ENCODE assay signal across 1 cellular context in the genomic region with DNA sequence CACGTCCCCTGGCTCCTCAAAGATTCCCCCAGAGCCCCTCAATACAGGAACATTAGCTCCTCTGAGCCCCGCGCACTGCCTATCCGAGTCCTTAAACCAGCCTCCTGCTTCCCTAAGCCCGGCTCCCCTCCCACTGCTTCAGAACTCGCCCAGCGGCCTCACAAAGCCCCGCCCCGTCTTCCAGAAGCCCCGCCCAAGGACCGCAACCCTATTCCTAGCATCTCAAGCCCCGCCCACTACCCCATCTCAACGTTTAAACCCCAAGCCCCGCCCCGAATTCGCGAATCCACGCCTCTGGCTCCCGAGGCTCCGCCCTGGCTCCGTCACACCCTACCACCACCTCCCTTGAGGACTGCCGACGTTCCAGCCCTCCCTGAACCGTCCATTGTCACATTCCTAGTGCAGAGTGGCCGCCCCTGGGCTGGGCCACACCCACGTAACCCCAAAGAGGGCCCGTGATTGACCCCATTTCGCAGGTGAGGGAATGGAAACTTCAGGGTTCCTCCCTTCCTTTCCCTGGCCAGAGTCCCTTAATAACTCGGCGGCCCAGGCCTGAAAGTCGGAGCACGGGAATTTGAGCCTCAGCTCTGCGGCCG.
TF ChIP-seq lines count a peak whose summit lies in the region.

No MANE protein-coding gene starts in this region.

TF ChIP-seq in HepG2, 621 proteins besides CTCF, POLR2A, EP300 and RAD21 (continued from another document and continues in another):
- TF ChIP-seq ZNF333 (CRISPR knock-in tag; IDR thresholded peaks at IDR 0.05; ENCODE audit: borderline replicate concordance) = no peak
- TF ChIP-seq ZNF552 (CRISPR knock-in tag; IDR thresholded peaks at IDR 0.05; ENCODE audit: borderline replicate concordance) = no peak
- TF ChIP-seq ZNF629 (CRISPR knock-in tag; conservative IDR thresholded peaks at IDR 0.05) = peak; percentile 70; the same call in 1 of the 2 replicates
- TF ChIP-seq ZKSCAN5 (CRISPR knock-in tag; IDR thresholded peaks at IDR 0.05) = no peak
- no peak for TF ChIP-seq ZNF343 (CRISPR knock-in tag; IDR thresholded peaks at IDR 0.05)
- no peak for TF ChIP-seq ZIK1 (CRISPR knock-in tag; IDR thresholded peaks at IDR 0.05; ENCODE audit: borderline replicate concordance, low read depth)
- TF ChIP-seq ZNF337 (CRISPR knock-in tag; IDR thresholded peaks at IDR 0.05; ENCODE audit: borderline replicate concordance, low read depth) = no peak
- no peak for TF ChIP-seq ATF7 (IDR thresholded peaks at IDR 0.05)
- TF ChIP-seq ATF7 (CRISPR knock-in tag; IDR thresholded peaks at IDR 0.05) = peak; percentile 82; the same call in 1 of the 2 replicates
- TF ChIP-seq, protein P1, sequence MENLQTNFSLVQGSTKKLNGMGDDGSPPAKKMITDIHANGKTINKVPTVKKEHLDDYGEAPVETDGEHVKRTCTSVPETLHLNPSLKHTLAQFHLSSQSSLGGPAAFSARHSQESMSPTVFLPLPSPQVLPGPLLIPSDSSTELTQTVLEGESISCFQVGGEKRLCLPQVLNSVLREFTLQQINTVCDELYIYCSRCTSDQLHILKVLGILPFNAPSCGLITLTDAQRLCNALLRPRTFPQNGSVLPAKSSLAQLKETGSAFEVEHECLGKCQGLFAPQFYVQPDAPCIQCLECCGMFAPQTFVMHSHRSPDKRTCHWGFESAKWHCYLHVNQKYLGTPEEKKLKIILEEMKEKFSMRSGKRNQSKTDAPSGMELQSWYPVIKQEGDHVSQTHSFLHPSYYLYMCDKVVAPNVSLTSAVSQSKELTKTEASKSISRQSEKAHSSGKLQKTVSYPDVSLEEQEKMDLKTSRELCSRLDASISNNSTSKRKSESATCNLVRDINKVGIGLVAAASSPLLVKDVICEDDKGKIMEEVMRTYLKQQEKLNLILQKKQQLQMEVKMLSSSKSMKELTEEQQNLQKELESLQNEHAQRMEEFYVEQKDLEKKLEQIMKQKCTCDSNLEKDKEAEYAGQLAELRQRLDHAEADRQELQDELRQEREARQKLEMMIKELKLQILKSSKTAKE (CRISPR knock-in tag; IDR thresholded peaks at IDR 0.05; ENCODE audit: borderline replicate concordance) = no peak
- peak; percentile 75 for TF ChIP-seq PHF8 (CRISPR knock-in tag; IDR thresholded peaks at IDR 0.05)
- TF ChIP-seq, protein P2, sequence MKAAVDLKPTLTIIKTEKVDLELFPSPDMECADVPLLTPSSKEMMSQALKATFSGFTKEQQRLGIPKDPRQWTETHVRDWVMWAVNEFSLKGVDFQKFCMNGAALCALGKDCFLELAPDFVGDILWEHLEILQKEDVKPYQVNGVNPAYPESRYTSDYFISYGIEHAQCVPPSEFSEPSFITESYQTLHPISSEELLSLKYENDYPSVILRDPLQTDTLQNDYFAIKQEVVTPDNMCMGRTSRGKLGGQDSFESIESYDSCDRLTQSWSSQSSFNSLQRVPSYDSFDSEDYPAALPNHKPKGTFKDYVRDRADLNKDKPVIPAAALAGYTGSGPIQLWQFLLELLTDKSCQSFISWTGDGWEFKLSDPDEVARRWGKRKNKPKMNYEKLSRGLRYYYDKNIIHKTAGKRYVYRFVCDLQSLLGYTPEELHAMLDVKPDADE (CRISPR knock-in tag; IDR thresholded peaks at IDR 0.05) = no peak
- TF ChIP-seq ZNF260 (CRISPR knock-in tag; IDR thresholded peaks at IDR 0.05; ENCODE audit: borderline replicate concordance, low read depth) = no peak
- TF ChIP-seq PITX1 (CRISPR knock-in tag; IDR thresholded peaks at IDR 0.05) = peak; percentile 50; the same call in 1 of the 2 replicates
- no peak for TF ChIP-seq HMG20A (CRISPR knock-in tag; IDR thresholded peaks at IDR 0.05; ENCODE audit: borderline replicate concordance)
- TF ChIP-seq ZSCAN29 (CRISPR knock-in tag; conservative IDR thresholded peaks at IDR 0.05) = peak; percentile 83
- TF ChIP-seq TBP (CRISPR knock-in tag; IDR thresholded peaks at IDR 0.05) = no peak
- TF ChIP-seq CEBPB (IDR thresholded peaks at IDR 0.05; ENCODE audit: borderline replicate concordance, low read depth, low read length) = no peak
- TF ChIP-seq CC2D1A (CRISPR knock-in tag; IDR thresholded peaks at IDR 0.05) = no peak
- TF ChIP-seq RBAK (CRISPR knock-in tag; IDR thresholded peaks at IDR 0.05) = no peak
- TF ChIP-seq, protein P3, sequence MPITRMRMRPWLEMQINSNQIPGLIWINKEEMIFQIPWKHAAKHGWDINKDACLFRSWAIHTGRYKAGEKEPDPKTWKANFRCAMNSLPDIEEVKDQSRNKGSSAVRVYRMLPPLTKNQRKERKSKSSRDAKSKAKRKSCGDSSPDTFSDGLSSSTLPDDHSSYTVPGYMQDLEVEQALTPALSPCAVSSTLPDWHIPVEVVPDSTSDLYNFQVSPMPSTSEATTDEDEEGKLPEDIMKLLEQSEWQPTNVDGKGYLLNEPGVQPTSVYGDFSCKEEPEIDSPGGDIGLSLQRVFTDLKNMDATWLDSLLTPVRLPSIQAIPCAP (CRISPR knock-in tag; IDR thresholded peaks at IDR 0.05; ENCODE audit: low read depth) = no peak
- TF ChIP-seq TAF15 (IDR thresholded peaks at IDR 0.05; ENCODE audit: low read depth, low read length, poor library complexity, severe bottlenecking) = no peak
- TF ChIP-seq, protein P4, sequence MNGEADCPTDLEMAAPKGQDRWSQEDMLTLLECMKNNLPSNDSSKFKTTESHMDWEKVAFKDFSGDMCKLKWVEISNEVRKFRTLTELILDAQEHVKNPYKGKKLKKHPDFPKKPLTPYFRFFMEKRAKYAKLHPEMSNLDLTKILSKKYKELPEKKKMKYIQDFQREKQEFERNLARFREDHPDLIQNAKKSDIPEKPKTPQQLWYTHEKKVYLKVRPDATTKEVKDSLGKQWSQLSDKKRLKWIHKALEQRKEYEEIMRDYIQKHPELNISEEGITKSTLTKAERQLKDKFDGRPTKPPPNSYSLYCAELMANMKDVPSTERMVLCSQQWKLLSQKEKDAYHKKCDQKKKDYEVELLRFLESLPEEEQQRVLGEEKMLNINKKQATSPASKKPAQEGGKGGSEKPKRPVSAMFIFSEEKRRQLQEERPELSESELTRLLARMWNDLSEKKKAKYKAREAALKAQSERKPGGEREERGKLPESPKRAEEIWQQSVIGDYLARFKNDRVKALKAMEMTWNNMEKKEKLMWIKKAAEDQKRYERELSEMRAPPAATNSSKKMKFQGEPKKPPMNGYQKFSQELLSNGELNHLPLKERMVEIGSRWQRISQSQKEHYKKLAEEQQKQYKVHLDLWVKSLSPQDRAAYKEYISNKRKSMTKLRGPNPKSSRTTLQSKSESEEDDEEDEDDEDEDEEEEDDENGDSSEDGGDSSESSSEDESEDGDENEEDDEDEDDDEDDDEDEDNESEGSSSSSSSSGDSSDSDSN (CRISPR knock-in tag; IDR thresholded peaks at IDR 0.05) = no peak
- TF ChIP-seq DMAP1 (CRISPR knock-in tag; IDR thresholded peaks at IDR 0.05) = 0 out of 2 replicates have a peak, but pooled peaks have one; percentile 41
- peak; percentile 23; the same call in 1 of the 2 replicates for TF ChIP-seq SAP130 (CRISPR knock-in tag; IDR thresholded peaks at IDR 0.05; ENCODE audit: low read depth)
- no peak for TF ChIP-seq RFX5 (IDR thresholded peaks at IDR 0.05; ENCODE audit: low read depth, low read length)
- TF ChIP-seq ZNF160 (CRISPR knock-in tag; IDR thresholded peaks at IDR 0.05) = no peak
- TF ChIP-seq NFIB (CRISPR knock-in tag; IDR thresholded peaks at IDR 0.05; ENCODE audit: borderline replicate concordance) = no peak
- TF ChIP-seq, protein P5, sequence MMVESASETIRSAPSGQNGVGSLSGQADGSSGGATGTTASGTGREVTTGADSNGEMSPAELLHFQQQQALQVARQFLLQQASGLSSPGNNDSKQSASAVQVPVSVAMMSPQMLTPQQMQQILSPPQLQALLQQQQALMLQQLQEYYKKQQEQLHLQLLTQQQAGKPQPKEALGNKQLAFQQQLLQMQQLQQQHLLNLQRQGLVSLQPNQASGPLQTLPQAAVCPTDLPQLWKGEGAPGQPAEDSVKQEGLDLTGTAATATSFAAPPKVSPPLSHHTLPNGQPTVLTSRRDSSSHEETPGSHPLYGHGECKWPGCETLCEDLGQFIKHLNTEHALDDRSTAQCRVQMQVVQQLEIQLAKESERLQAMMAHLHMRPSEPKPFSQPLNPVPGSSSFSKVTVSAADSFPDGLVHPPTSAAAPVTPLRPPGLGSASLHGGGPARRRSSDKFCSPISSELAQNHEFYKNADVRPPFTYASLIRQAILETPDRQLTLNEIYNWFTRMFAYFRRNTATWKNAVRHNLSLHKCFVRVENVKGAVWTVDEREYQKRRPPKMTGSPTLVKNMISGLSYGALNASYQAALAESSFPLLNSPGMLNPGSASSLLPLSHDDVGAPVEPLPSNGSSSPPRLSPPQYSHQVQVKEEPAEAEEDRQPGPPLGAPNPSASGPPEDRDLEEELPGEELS (CRISPR knock-in tag; IDR thresholded peaks at IDR 0.05) = no peak
- TF ChIP-seq HDAC6 (IDR thresholded peaks at IDR 0.05; ENCODE audit: low read depth, low read length) = no peak
- TF ChIP-seq, protein P6, sequence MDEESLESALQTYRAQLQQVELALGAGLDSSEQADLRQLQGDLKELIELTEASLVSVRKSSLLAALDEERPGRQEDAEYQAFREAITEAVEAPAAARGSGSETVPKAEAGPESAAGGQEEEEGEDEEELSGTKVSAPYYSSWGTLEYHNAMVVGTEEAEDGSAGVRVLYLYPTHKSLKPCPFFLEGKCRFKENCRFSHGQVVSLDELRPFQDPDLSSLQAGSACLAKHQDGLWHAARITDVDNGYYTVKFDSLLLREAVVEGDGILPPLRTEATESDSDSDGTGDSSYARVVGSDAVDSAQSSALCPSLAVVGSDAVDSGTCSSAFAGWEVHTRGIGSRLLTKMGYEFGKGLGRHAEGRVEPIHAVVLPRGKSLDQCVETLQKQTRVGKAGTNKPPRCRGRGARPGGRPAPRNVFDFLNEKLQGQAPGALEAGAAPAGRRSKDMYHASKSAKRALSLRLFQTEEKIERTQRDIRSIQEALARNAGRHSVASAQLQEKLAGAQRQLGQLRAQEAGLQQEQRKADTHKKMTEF (CRISPR knock-in tag; IDR thresholded peaks at IDR 0.05) = 0 out of 2 replicates have a peak, but pooled peaks have one; percentile 23
- TF ChIP-seq ERF (CRISPR knock-in tag; IDR thresholded peaks at IDR 0.05) = 0 out of 2 replicates have a peak, but pooled peaks have one; percentile 16
- peak; percentile 52 for TF ChIP-seq HOXA3 (CRISPR knock-in tag; IDR thresholded peaks at IDR 0.05)
- no peak for TF ChIP-seq ZNF256 (CRISPR knock-in tag; conservative IDR thresholded peaks at IDR 0.05)
- TF ChIP-seq ZNF331 (CRISPR knock-in tag; IDR thresholded peaks at IDR 0.05) = peak; percentile 26; the same call in 1 of the 2 replicates
- 0 out of 2 replicates have a peak, but pooled peaks have one; percentile 0 for TF ChIP-seq ZNF766 (CRISPR knock-in tag; IDR thresholded peaks at IDR 0.05; ENCODE audit: borderline replicate concordance)
- no peak for TF ChIP-seq ZNF839 (CRISPR knock-in tag; IDR thresholded peaks at IDR 0.05; ENCODE audit: borderline replicate concordance)
- TF ChIP-seq, protein P7, sequence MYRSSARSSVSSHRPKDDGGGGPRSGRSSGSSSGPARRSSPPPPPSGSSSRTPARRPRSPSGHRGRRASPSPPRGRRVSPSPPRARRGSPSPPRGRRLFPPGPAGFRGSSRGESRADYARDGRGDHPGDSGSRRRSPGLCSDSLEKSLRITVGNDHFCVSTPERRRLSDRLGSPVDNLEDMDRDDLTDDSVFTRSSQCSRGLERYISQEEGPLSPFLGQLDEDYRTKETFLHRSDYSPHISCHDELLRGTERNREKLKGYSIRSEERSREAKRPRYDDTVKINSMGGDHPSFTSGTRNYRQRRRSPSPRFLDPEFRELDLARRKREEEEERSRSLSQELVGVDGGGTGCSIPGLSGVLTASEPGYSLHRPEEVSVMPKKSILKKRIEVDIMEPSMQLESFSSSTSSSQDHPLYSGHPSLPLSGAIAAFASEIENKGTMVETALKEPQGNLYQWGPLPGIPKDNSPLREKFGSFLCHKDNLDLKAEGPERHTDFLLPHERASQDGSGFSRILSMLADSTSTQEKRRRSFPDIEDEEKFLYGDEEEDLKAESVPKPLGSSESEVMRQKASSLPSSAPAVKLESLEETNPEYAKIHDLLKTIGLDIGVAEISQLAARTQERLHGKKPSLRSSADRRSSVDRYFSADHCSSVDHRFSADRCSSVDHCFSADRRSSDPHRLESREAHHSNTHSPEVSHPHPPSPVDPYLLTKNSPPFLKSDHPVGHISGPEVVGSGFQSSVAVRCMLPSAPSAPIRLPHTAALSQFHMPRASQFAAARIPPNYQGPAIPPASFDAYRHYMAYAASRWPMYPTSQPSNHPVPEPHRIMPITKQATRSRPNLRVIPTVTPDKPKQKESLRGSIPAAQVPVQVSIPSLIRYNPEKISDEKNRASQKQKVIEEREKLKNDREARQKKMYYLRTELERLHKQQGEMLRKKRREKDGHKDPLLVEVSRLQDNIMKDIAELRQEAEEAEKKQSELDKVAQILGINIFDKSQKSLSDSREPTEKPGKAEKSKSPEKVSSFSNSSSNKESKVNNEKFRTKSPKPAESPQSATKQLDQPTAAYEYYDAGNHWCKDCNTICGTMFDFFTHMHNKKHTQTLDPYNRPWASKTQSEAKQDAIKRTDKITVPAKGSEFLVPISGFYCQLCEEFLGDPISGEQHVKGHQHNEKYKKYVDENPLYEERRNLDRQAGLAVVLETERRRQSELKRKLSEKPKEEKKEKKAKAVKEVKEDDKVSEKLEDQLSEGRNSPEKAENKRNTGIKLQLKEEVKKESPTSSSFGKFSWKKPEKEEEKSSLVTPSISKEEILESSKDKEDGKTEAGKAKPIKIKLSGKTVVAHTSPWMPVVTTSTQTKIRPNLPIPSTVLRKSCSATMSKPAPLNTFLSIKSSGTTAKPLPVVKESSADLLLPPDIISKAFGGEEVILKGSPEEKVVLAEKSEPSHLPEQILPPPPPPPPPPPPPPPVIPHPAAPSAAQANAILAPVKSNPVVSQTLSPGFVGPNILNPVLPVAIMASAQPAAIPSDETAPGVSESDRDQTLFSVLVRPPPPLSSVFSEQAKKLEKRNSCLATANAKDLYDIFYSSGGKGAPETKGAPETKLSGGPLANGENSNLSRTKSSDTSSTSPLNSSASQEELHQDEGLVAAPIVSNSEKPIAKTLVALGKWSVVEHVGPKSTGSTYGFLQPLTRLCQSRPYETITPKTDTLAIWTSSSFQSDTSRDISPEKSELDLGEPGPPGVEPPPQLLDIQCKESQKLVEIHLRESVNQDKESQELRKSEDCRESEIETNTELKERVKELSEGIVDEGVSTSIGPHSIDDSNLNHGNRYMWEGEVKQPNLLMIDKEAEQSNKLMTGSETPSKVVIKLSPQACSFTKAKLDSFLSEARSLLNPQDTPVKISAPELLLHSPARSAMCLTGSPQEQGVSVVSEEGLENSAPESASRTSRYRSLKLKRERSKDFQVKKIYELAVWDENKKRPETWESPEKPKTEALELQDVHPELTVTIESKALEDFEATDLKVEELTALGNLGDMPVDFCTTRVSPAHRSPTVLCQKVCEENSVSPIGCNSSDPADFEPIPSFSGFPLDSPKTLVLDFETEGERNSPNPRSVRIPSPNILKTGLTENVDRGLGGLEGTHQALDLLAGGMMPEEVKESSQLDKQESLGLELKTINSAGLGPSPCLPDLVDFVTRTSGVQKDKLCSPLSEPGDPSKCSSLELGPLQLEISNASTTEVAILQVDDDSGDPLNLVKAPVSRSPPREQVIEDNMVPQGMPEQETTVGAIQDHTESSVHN (CRISPR knock-in tag; IDR thresholded peaks at IDR 0.05) = no peak
- TF ChIP-seq NFE2L2 (IDR thresholded peaks at IDR 0.05; ENCODE audit: low read length) = no peak
- no peak for TF ChIP-seq GZF1 (CRISPR knock-in tag; IDR thresholded peaks at IDR 0.05)
- TF ChIP-seq RBFOX2 (IDR thresholded peaks at IDR 0.05; ENCODE audit: low read depth, low read length) = peak; percentile 62
- TF ChIP-seq, protein P8, sequence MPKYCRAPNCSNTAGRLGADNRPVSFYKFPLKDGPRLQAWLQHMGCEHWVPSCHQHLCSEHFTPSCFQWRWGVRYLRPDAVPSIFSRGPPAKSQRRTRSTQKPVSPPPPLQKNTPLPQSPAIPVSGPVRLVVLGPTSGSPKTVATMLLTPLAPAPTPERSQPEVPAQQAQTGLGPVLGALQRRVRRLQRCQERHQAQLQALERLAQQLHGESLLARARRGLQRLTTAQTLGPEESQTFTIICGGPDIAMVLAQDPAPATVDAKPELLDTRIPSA (CRISPR knock-in tag; IDR thresholded peaks at IDR 0.05; ENCODE audit: borderline replicate concordance) = no peak
- TF ChIP-seq NBN (conservative IDR thresholded peaks at IDR 0.05) = no peak
- no peak for TF ChIP-seq HES4 (CRISPR knock-in tag; IDR thresholded peaks at IDR 0.05; ENCODE audit: borderline replicate concordance)
